36 cellular contexts compared by ENCODE assay signal in genomic region chr5:122766130-122766529, GRCh38.
"Had no signal": no experiment of that assay in that cellular context is flagged by ENCODE, and none has a peak within 500 bp of the region (broad histone marks: within the 10 kb centered on the region; RNA-seq: fewer than 3 reads in every experiment).

No MANE protein-coding gene starts in this region.

- ATAC-seq: activated CD4-positive, alpha-beta T cell treated with anti-CD3 and anti-CD28 coated beads for 36 hours; activated CD8-positive, alpha-beta memory T cell treated with anti-CD3 and anti-CD28 coated beads, Interleukin-2, amount 10 ng/mL, durations not matched to agents 7 days and 5 days; activated CD8-positive, alpha-beta T cell treated with anti-CD3 and anti-CD28 coated beads, Interleukin-2, amount 10 ng/mL, durations not matched to agents 7 days and 5 days; esophagus mucosa; gastrocnemius medialis; heart left ventricle; T-helper 17 cell had no signal

- H3K4me1 ChIP-seq: ascending aorta, breast epithelium, colonic mucosa, gastrocnemius medialis had no signal

- H3K27ac Mint-ChIP-seq: activated B cell treated with CpG ODN at 0.5 μM for 24 hours; activated CD4-positive, alpha-beta memory T cell treated with anti-CD3 and anti-CD28 coated beads for 36 hours; activated CD4-positive, alpha-beta T cell treated with anti-CD3 and anti-CD28 coated beads for 36 hours; activated CD4-positive, alpha-beta T cell treated with anti-CD3 and anti-CD28 coated beads, Interleukin-2, amount 10 ng/mL, durations not matched to agents 24 days and 14 days; activated CD8-positive, alpha-beta memory T cell treated with anti-CD3 and anti-CD28 coated beads, Interleukin-2, amount 10 ng/mL, durations not matched to agents 7 days and 5 days; activated CD8-positive, alpha-beta T cell treated with anti-CD3 and anti-CD28 coated beads, Interleukin-2, amount 10 ng/mL, durations not matched to agents 7 days and 5 days; activated naive CD4-positive, alpha-beta T cell treated with anti-CD3 and anti-CD28 coated beads for 36 hours; activated naive CD4-positive, alpha-beta T cell treated with anti-CD3 and anti-CD28 coated beads, Interleukin-2, amount 50 U/mL, for 24 hours; activated naive CD8-positive, alpha-beta T cell treated with anti-CD3 and anti-CD28 coated beads, Interleukin-2, amount 10 ng/mL, durations not matched to agents 7 days and 5 days; activated T-helper 1 cell treated with anti-CD3 and anti-CD28 coated beads, Interleukin-12 subunit alpha, Interleukin-12 subunit beta, Interleukin-2, Interleukin-4 antibody, amounts not matched to agents 30 ng/mL and 10 ng/mL and 1 ng/mL, durations not matched to agents 14 hours and 24 hours and 36 hours; activated T-helper 2 cell treated with anti-CD3 and anti-CD28 coated beads, Interferon-gamma antibody, Interleukin-2, Interleukin-4, amounts not matched to agents 10 μg/mL and 5 μg/mL and 100 μg/mL, durations not matched to agents 14 hours and 24 hours and 36 hours; brain; endodermal cell; T-helper 17 cell; T-helper 2 cell treated with Interferon-gamma antibody and Interleukin-4, amounts not matched to agents 5 μg/mL and 100 μg/mL, for 36 hours had no signal

- H3K27ac ChIP-seq: ascending aorta, breast epithelium, cardiac muscle cell, colonic mucosa, dorsolateral prefrontal cortex, gastrocnemius medialis, heart left ventricle, WERI-Rb-1 had no signal

- H3K27me3 Mint-ChIP-seq: activated B cell treated with CpG ODN at 0.5 μM for 24 hours; activated naive CD4-positive, alpha-beta T cell treated with anti-CD3 and anti-CD28 coated beads, Interleukin-2, amount 50 U/mL, for 24 hours had no signal

- H3K27me3 ChIP-seq: ascending aorta, breast epithelium, cardiac muscle cell, colonic mucosa, dorsolateral prefrontal cortex, gastrocnemius medialis, heart left ventricle had no signal

- H3K4me3 ChIP-seq: ascending aorta, breast epithelium, cardiac muscle cell, colonic mucosa, dorsolateral prefrontal cortex, gastrocnemius medialis, heart left ventricle had no signal

- H3K4me3 Mint-ChIP-seq: activated B cell treated with CpG ODN at 0.5 μM for 24 hours; activated CD4-positive, alpha-beta memory T cell treated with anti-CD3 and anti-CD28 coated beads for 36 hours; activated CD4-positive, alpha-beta T cell treated with anti-CD3 and anti-CD28 coated beads for 36 hours; activated CD4-positive, alpha-beta T cell treated with anti-CD3 and anti-CD28 coated beads, Interleukin-2, amount 10 ng/mL, durations not matched to agents 24 days and 14 days; activated CD8-positive, alpha-beta memory T cell treated with anti-CD3 and anti-CD28 coated beads, Interleukin-2, amount 10 ng/mL, durations not matched to agents 7 days and 5 days; activated CD8-positive, alpha-beta T cell treated with anti-CD3 and anti-CD28 coated beads, Interleukin-2, amount 10 ng/mL, durations not matched to agents 7 days and 5 days; activated naive CD4-positive, alpha-beta T cell treated with anti-CD3 and anti-CD28 coated beads for 36 hours; activated naive CD4-positive, alpha-beta T cell treated with anti-CD3 and anti-CD28 coated beads, Interleukin-2, amount 50 U/mL, for 24 hours; activated naive CD8-positive, alpha-beta T cell treated with anti-CD3 and anti-CD28 coated beads, Interleukin-2, amount 10 ng/mL, durations not matched to agents 7 days and 5 days; activated T-helper 1 cell treated with anti-CD3 and anti-CD28 coated beads, Interleukin-12 subunit alpha, Interleukin-12 subunit beta, Interleukin-2, Interleukin-4 antibody, amounts not matched to agents 30 ng/mL and 10 ng/mL and 1 ng/mL, durations not matched to agents 14 hours and 24 hours and 36 hours; brain; endodermal cell; T-helper 17 cell; T-helper 2 cell treated with Interferon-gamma antibody and Interleukin-4, amounts not matched to agents 5 μg/mL and 100 μg/mL, for 36 hours had no signal

- H3K9me3 Mint-ChIP-seq: activated B cell treated with CpG ODN at 0.5 μM for 24 hours; activated CD4-positive, alpha-beta memory T cell treated with anti-CD3 and anti-CD28 coated beads for 36 hours; activated CD4-positive, alpha-beta T cell treated with anti-CD3 and anti-CD28 coated beads, Interleukin-2, amount 10 ng/mL, durations not matched to agents 24 days and 14 days; activated naive CD4-positive, alpha-beta T cell treated with anti-CD3 and anti-CD28 coated beads for 36 hours; activated naive CD4-positive, alpha-beta T cell treated with anti-CD3 and anti-CD28 coated beads, Interleukin-2, amount 50 U/mL, for 24 hours; activated naive CD8-positive, alpha-beta T cell treated with anti-CD3 and anti-CD28 coated beads, Interleukin-2, amount 10 ng/mL, durations not matched to agents 7 days and 5 days; activated T-helper 1 cell treated with anti-CD3 and anti-CD28 coated beads, Interleukin-12 subunit alpha, Interleukin-12 subunit beta, Interleukin-2, Interleukin-4 antibody, amounts not matched to agents 30 ng/mL and 10 ng/mL and 1 ng/mL, durations not matched to agents 14 hours and 24 hours and 36 hours; activated T-helper 2 cell treated with anti-CD3 and anti-CD28 coated beads, Interferon-gamma antibody, Interleukin-2, Interleukin-4, amounts not matched to agents 10 μg/mL and 5 μg/mL and 100 μg/mL, durations not matched to agents 14 hours and 24 hours and 36 hours; endodermal cell; T-helper 2 cell treated with Interferon-gamma antibody and Interleukin-4, amounts not matched to agents 5 μg/mL and 100 μg/mL, for 36 hours had no signal

- H3K36me3 Mint-ChIP-seq: activated CD4-positive, alpha-beta memory T cell treated with anti-CD3 and anti-CD28 coated beads for 36 hours; activated CD8-positive, alpha-beta memory T cell treated with anti-CD3 and anti-CD28 coated beads, Interleukin-2, amount 10 ng/mL, durations not matched to agents 7 days and 5 days; activated naive CD4-positive, alpha-beta T cell treated with anti-CD3 and anti-CD28 coated beads, Interleukin-2, amount 50 U/mL, for 24 hours; activated naive CD8-positive, alpha-beta T cell treated with anti-CD3 and anti-CD28 coated beads, Interleukin-2, amount 10 ng/mL, durations not matched to agents 7 days and 5 days; brain had no signal

- H3K4me1 Mint-ChIP-seq: activated B cell treated with CpG ODN at 0.5 μM for 24 hours; activated CD4-positive, alpha-beta T cell treated with anti-CD3 and anti-CD28 coated beads, Interleukin-2, amount 10 ng/mL, durations not matched to agents 24 days and 14 days; activated CD8-positive, alpha-beta memory T cell treated with anti-CD3 and anti-CD28 coated beads, Interleukin-2, amount 10 ng/mL, durations not matched to agents 7 days and 5 days; activated naive CD4-positive, alpha-beta T cell treated with anti-CD3 and anti-CD28 coated beads, Interleukin-2, amount 50 U/mL, for 24 hours; brain; T-helper 17 cell had no signal

- H3K36me3 ChIP-seq: ascending aorta, breast epithelium, cardiac muscle cell, colonic mucosa, gastrocnemius medialis, heart left ventricle, WERI-Rb-1 had no signal

- H3K9me3 ChIP-seq: ascending aorta, breast epithelium, colonic mucosa, gastrocnemius medialis, heart left ventricle had no signal

- DNase-seq: activated B cell treated with CpG ODN at 0.5 μM for 24 hours; activated CD4-positive, alpha-beta memory T cell treated with anti-CD3 and anti-CD28 coated beads for 36 hours; activated CD4-positive, alpha-beta T cell treated with anti-CD3 and anti-CD28 coated beads for 36 hours; activated CD4-positive, alpha-beta T cell treated with anti-CD3 and anti-CD28 coated beads, Interleukin-2, amount 10 ng/mL, durations not matched to agents 24 days and 14 days; activated CD4-positive, CD25-positive, alpha-beta regulatory T cell treated with anti-CD3 and anti-CD28 coated beads, Interleukin-2, amount 50 U/mL, for 72 hours; activated CD8-positive, alpha-beta memory T cell treated with anti-CD3 and anti-CD28 coated beads, Interleukin-2, amount 10 ng/mL, durations not matched to agents 7 days and 5 days; activated CD8-positive, alpha-beta memory T cell treated with anti-CD3 and anti-CD28 coated beads, Interleukin-2, amount 50 U/mL, for 4 hours; activated CD8-positive, alpha-beta T cell treated with anti-CD3 and anti-CD28 coated beads, Interleukin-2, amount 10 ng/mL, durations not matched to agents 7 days and 5 days; activated effector memory CD4-positive, alpha-beta T cell treated with anti-CD3 and anti-CD28 coated beads, Interleukin-2, amount 50 U/mL, for 16 hours; activated naive CD4-positive, alpha-beta T cell treated with anti-CD3 and anti-CD28 coated beads for 36 hours; activated naive CD8-positive, alpha-beta T cell treated with anti-CD3 and anti-CD28 coated beads, Interleukin-2, amount 10 ng/mL, durations not matched to agents 7 days and 5 days; activated T-cell treated with anti-CD3 and anti-CD28 coated beads, Interleukin-2, amount 50 U/mL, for 1 hour; activated T-cell treated with anti-CD3 and anti-CD28 coated beads, Interleukin-2, amount 50 U/mL, for 48 hours; central memory CD4-positive, alpha-beta T cell; cerebellar nuclear complex; colonic mucosa; dorsolateral prefrontal cortex; effector memory CD4-positive, alpha-beta T cell; endodermal cell; foreskin fibroblast; gastrocnemius medialis; glutamatergic neuron; heart left ventricle; T-helper 1 cell; T-helper 17 cell; T1000; WERI-Rb-1 had no signal
